ENCODE assay signal across 18 cellular contexts in genomic region chr2:12404497-12404896, GRCh38.
DNase-seq lines count a peak whose midpoint lies in the region; ATAC-seq and TF ChIP-seq lines count a peak whose summit lies in the region.
"Had no signal": no experiment of that assay in that cellular context is flagged by ENCODE, and none has a peak within 500 bp of the region (broad histone marks: within the 10 kb centered on the region; RNA-seq: fewer than 3 reads in every experiment).

No MANE protein-coding gene starts in this region.

- in situ Hi-C loops in GM13976 (cut with MboI; ENCODE audit: low sequenced_read_pairs, unreplicated experiment) = no loop called here

- TF ChIP-seq CTCF in GM23338 (conservative IDR thresholded peaks at IDR 0.05; ENCODE audit: low read depth in 2 of 2) (no peak), Loucy (conservative IDR thresholded peaks at IDR 0.05; ENCODE audit: low read length) (no peak), brain (conservative IDR thresholded peaks at IDR 0.05) (no peak), GM13976 (IDR thresholded peaks at IDR 0.05; ENCODE audit: borderline replicate concordance, control extremely low read depth, extremely low read depth, insufficient read depth, missing control alignments) (no peak)

- peaks cover 10% of the 10 kb centered on the region for H3K9me2 ChIP-seq in GM23338 (ENCODE audit: insufficient read depth)
- H3K9me2 ChIP-seq in Loucy (replicated peaks; ENCODE audit: low read depth, low read length) = no peaks in the 10 kb centered on the region

- H3F3A ChIP-seq in GM23338 (replicated peaks; ENCODE audit: low read depth) (no peaks in the 10 kb centered on the region), Loucy (ENCODE audit: low read depth) (no peaks in the 10 kb centered on the region)

- no peaks in the 10 kb centered on the region; the same call in 1 of the 2 replicates for H3K9me3 ChIP-seq in Loucy (ENCODE audit: insufficient read depth, low read depth, low read length)
- H3K9me3 ChIP-seq: HAP-1 had no signal

- H3K27ac ChIP-seq in GM23338 (ENCODE audit: low read depth) = no peak overlapping the region
- H3K27ac ChIP-seq: BLaER1, C4-2B had no signal

- no peak overlapping the region for H3K4me3 Mint-ChIP-seq in GM23338
- no peak overlapping the region for H3K4me3 Mint-ChIP-seq in brain
- H3K4me3 Mint-ChIP-seq: B cell; CD4-positive, CD25-positive, alpha-beta regulatory T cell; CD8-positive, alpha-beta T cell; HFFc6 had no signal

- H3K9ac ChIP-seq in Loucy (ENCODE audit: low read depth, low read length, poor library complexity, severe bottlenecking) = no peak overlapping the region
- H3K9ac ChIP-seq: BLaER1 had no signal

- H4K20me1 ChIP-seq in GM23338 (replicated peaks; ENCODE audit: insufficient read depth) (no peaks in the 10 kb centered on the region; the same call in 1 of the 2 replicates), Loucy (ENCODE audit: insufficient read depth, low read length, poor library complexity, severe bottlenecking) (no peaks in the 10 kb centered on the region)
- H4K20me1 ChIP-seq: BLaER1 had no signal

- H3K27me3 ChIP-seq in GM23338 (ENCODE audit: insufficient read depth) (peaks cover 21% of the 10 kb centered on the region; the same call in 1 of the 2 replicates), Loucy (ENCODE audit: insufficient read depth, low read length, poor library complexity, severe bottlenecking) (no peaks in the 10 kb centered on the region)
- H3K27me3 ChIP-seq: BLaER1 had no signal

- H2AFZ ChIP-seq in GM23338 (no peak overlapping the region), Loucy (ENCODE audit: low read length) (peak overlapping the region; percentile 26; the same call in 1 of the 2 replicates)

- no peak overlapping the region for H3K4me3 ChIP-seq in GM23338
- no peak overlapping the region for H3K4me3 ChIP-seq in Loucy (ENCODE audit: low read length, poor library complexity, severe bottlenecking)
- H3K4me3 ChIP-seq: BLaER1, GM12878, HAP-1 had no signal

- H3K36me3 Mint-ChIP-seq in GM23338 (ENCODE audit: low read depth) (peaks cover 29% of the 10 kb centered on the region), brain (peaks cover 3% of the 10 kb centered on the region)
- H3K36me3 Mint-ChIP-seq: CD8-positive, alpha-beta T cell had no signal

- H3K4me1 ChIP-seq in GM23338 (ENCODE audit: insufficient read depth) (peaks cover 3% of the 10 kb centered on the region; the same call in 1 of the 2 replicates), Loucy (ENCODE audit: insufficient read depth, low read length, poor library complexity, severe bottlenecking) (no peaks in the 10 kb centered on the region)
- H3K4me1 ChIP-seq: BLaER1, Caco-2, HAP-1 had no signal

- H3K4me1 Mint-ChIP-seq in GM23338 = peaks cover 7% of the 10 kb centered on the region
- peaks cover 27% of the 10 kb centered on the region for H3K4me1 Mint-ChIP-seq in brain

- peaks cover 36% of the 10 kb centered on the region for H3K9me3 Mint-ChIP-seq in GM23338
- H3K9me3 Mint-ChIP-seq in brain = peaks cover 9 to 20% (median 16%) of the 10 kb centered on the region in 5 experiments

- H3K27me3 Mint-ChIP-seq in GM23338 (ENCODE audit: insufficient read depth, low read depth, poor library complexity) = peaks cover 8% of the 10 kb centered on the region
- H3K27me3 Mint-ChIP-seq in brain = peaks cover 3% of the 10 kb centered on the region

- DNase-seq in GM23338 (ENCODE audit: low spot score) = no peak
- no peak for DNase-seq in amygdala (lab: John Stamatoyannopoulos, UW)
- DNase-seq in HT-29 (ENCODE audit: low spot score) = no peak
- DNase-seq in GM13976 (ENCODE audit: low spot score) = no peak
- DNase-seq: Caco-2; CD4-positive, CD25-positive, alpha-beta regulatory T cell; CD8-positive, alpha-beta T cell; DMS153; DND-41; GOT3; HFFc6 had no signal

- no peak for ATAC-seq in GM23338
- ATAC-seq: CD8-positive, alpha-beta T cell; GM12878 had no signal

- no peak overlapping the region for H3K27ac Mint-ChIP-seq in GM23338
- peak overlapping the region in 3 of 5 experiments; percentile 2 to 57 (median 39) for H3K27ac Mint-ChIP-seq in brain
- H3K27ac Mint-ChIP-seq: B cell; CD8-positive, alpha-beta T cell; HFFc6 had no signal

- H3K4me2 ChIP-seq in GM23338 (no peak overlapping the region), Loucy (ENCODE audit: low read depth, low read length, poor library complexity, severe bottlenecking) (no peak overlapping the region)
- H3K4me2 ChIP-seq: BLaER1 had no signal

- peaks cover 12% of the 10 kb centered on the region; the same call in 1 of the 2 replicates for H3K36me3 ChIP-seq in GM23338 (ENCODE audit: insufficient read depth)
- no peaks in the 10 kb centered on the region for H3K36me3 ChIP-seq in Loucy (ENCODE audit: insufficient read depth, low read length)
- H3K36me3 ChIP-seq: BLaER1, HAP-1 had no signal

- H3K79me2 ChIP-seq in GM23338 (replicated peaks; ENCODE audit: insufficient read depth) (no peaks in the 10 kb centered on the region), Loucy (ENCODE audit: insufficient read depth, low read length) (no peaks in the 10 kb centered on the region)

TF ChIP-seq in GM23338, 12 proteins besides CTCF, POLR2A, EP300 and RAD21:
- no peak for TF ChIP-seq EZH2 (IDR thresholded peaks at IDR 0.05; ENCODE audit: low read depth, unreplicated experiment)
- no peak for TF ChIP-seq ZNF331 (CRISPR knock-in tag; IDR thresholded peaks at IDR 0.05; ENCODE audit: low read depth)
- peak; percentile 86 for TF ChIP-seq NANOG (IDR thresholded peaks at IDR 0.05; ENCODE audit: borderline replicate concordance)
